ENCODE assay signal across 8 cellular contexts in the genomic region with DNA sequence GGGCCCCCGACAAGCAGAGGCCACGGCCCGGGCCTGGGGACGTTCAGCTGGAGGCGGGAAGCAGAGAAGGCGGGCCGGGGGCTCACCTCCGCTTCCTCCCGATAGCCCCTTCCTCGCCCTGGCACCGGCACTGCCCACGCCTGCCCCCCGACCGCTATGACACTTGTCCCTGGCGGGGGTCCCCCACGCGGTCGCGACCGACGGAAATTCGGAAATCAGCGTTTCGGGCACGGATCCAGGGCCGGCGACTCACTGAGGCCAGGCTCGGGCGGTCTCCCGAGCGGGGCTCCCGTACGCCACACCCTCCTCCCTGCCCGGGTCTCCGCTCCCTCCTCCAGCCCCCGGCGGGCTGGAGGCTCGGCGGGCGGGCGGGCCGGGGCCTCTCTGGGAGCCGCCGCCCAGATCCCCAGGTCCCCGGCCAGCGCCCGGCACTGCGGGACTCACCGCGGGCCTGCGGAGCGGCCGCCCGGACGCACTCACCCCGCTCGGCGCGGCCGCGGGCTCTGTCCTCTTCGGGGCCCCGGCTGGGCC. TPM values are rescaled to one million over a fixed set of nuclear protein-coding genes. Genes with fewer than 3 reads are reported as not detected.
A peak's percentile ranks its signal among the peaks of the same experiment; 100 is the strongest.
DNase-seq lines count a peak whose midpoint lies in the region; ATAC-seq and TF ChIP-seq lines count a peak whose summit lies in the region.

No MANE protein-coding gene starts in this region.

- H3K4me3 ChIP-seq in GM12864 (ENCODE audit: low read depth, low read length) (peak overlapping the region; percentile 46), endodermal cell (ENCODE audit: low read length) (peak overlapping the region; percentile 76), muscle layer of duodenum (ENCODE audit: low read depth in 1 of 2, low read length in 2 of 2) (peak overlapping the region; percentile 60 to 68), urinary bladder (ENCODE audit: low read depth, low read length) (peak overlapping the region; percentile 80)

- H3K4me1 ChIP-seq in endodermal cell (ENCODE audit: control insufficient read depth, insufficient read depth, low read length) (no peaks in the 10 kb centered on the region), muscle layer of duodenum (ENCODE audit: control insufficient read depth in 1 of 2, insufficient read depth in 2 of 2, low read length in 2 of 2) (no peaks in the 10 kb centered on the region), urinary bladder (ENCODE audit: insufficient read depth) (no peaks in the 10 kb centered on the region)

- H3K27me3 ChIP-seq in endodermal cell (ENCODE audit: control insufficient read depth, insufficient read depth, low read length, poor library complexity, severe bottlenecking) (peaks cover 10% of the 10 kb centered on the region), muscle layer of duodenum (ENCODE audit: low read depth, low read length) (no peaks in the 10 kb centered on the region)

- peak; percentile 13 for ATAC-seq in HG03045 (IDR thresholded peaks at IDR 0.05; ENCODE audit: unreplicated experiment)
- ATAC-seq in activated CD4-positive, CD25-positive, alpha-beta regulatory T cell treated with anti-CD3 and anti-CD28 coated beads, Interleukin-2, amount 50 U/mL, for 24 hours = peak; percentile 26 to 37

- peaks cover 4% of the 10 kb centered on the region for H3K36me3 Mint-ChIP-seq in endodermal cell (ENCODE audit: low read depth)

- no peaks in the 10 kb centered on the region for H3K9me3 ChIP-seq in endodermal cell (ENCODE audit: control insufficient read depth, low read length)
- no peaks in the 10 kb centered on the region for H3K9me3 ChIP-seq in muscle layer of duodenum (ENCODE audit: control insufficient read depth in 1 of 2, low read length in 2 of 2)

- H3K9ac ChIP-seq in endodermal cell (ENCODE audit: extremely low read depth, low read length, poor library complexity, severe bottlenecking) = no peak overlapping the region

- H3K27me3 Mint-ChIP-seq in endodermal cell (ENCODE audit: insufficient read depth) = peaks cover 11% of the 10 kb centered on the region

- 0 to 2% methylated on average over 18 to 63 of the region's 63 CpGs for WGBS in endodermal cell (ENCODE audit: insufficient coverage in 1 of 2, insufficient read length in 1 of 2), 2 experiments
- WGBS in urinary bladder = under 1% methylated on average over 63 of the region's 63 CpGs

- peaks cover 29% of the 10 kb centered on the region for H3K4me1 Mint-ChIP-seq in endodermal cell

- H3K9me3 Mint-ChIP-seq in endodermal cell = no peaks in the 10 kb centered on the region

- no peak for DNase-seq in GM12864 (ENCODE audit: low read depth)
- peak; percentile 77 for DNase-seq in endodermal cell
- no peak for DNase-seq in SIG-M5 treated with dmso at 0.1 percent for 504 hours (lab: John Stamatoyannopoulos, UW; ENCODE audit: unreplicated experiment)
- no peak for DNase-seq in dedifferentiated amniotic fluid mesenchymal stem cell (ENCODE audit: extremely low spot score)

- H3K4me3 Mint-ChIP-seq in endodermal cell = peak overlapping the region; percentile 72

- TF ChIP-seq CTCF in GM12864 (IDR thresholded peaks at IDR 0.05; ENCODE audit: low read depth, low read length, missing control alignments) (no peak), endodermal cell (conservative IDR thresholded peaks at IDR 0.05) (no peak)

- no peak overlapping the region for H3K27ac Mint-ChIP-seq in endodermal cell

- peaks cover under 1% of the 10 kb centered on the region for H3K36me3 ChIP-seq in endodermal cell (ENCODE audit: control insufficient read depth, insufficient read depth, low read length)
- peaks cover 0 to 3% of the 10 kb centered on the region in 2 donors for H3K36me3 ChIP-seq in muscle layer of duodenum (ENCODE audit: control insufficient read depth in 1 of 2, insufficient read depth in 2 of 2, low read length in 2 of 2)
- H3K36me3 ChIP-seq in urinary bladder (ENCODE audit: insufficient read depth) = no peaks in the 10 kb centered on the region

- H3K27ac ChIP-seq in endodermal cell (ENCODE audit: low read depth, low read length) (no peak overlapping the region), muscle layer of duodenum (ENCODE audit: low read length) (peak overlapping the region; percentile 23), urinary bladder (ENCODE audit: low read depth) (peak overlapping the region; percentile 65)

RNA-seq across cellular contexts. Expression of gene PITPNM2, which starts 0.6 kb away (rescaled TPM):
- total RNA-seq in endodermal cell = 10 to 100 TPM in 1 of 2 donors, 1 to 10 TPM in 1; 3.2 to 13.4 TPM
- 3.0 TPM for polyA plus RNA-seq in endodermal cell (2013, experiment 1 of 2)
- 2.6 TPM for polyA plus RNA-seq in endodermal cell (2013, experiment 2 of 2)
- 4.5 TPM for total RNA-seq in urinary bladder
- 19.1 TPM for polyA plus RNA-seq in urinary bladder
